In the genomic region with DNA sequence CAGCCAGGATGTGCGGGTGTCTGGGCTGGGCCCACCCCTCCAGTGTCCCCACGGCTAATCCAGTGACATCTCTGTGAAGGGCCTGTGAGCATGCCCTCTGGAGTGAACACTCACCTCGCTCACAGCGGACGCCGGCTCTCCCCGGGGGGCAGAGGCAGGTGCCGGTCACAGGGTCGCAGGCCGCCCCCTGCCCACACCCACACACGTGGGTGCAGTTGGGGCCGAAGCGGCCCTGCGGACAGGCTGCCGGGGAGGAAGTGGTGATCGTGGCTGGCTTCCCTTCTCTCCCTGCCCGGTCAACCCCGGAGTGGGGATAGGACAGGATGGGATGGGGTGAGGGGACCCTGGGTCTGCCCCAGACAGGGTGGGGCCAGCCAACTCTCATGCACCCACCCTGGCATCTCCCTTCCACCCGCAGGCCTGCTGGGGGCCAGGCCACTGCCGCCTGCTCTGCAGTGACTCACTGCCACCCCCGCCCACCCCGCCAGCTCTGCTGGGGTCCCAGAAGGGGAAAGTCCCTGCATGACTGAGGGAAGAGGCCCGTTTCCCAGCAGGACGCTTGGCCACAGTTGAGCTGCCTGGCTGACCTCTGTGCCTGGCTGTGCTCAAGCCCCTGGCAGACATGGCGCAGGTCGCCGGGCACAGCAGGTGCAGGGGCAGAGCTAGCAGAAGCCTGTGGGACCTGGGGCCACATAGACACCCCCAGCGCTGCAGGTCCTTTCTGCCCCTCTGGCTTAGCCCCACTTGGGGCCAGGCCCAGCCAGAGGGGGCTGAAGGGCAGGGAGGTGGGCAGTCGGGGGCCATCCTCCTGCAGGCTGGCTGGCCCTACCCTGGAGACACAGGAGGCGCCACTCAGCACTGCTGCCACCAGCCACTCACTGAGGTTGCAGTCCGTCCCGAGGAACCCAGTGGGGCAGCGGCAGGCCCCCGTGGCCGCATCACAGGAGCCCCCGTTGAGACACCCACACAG, we compare ENCODE assay signal across 32 cellular contexts. TPM values are rescaled to one million over a fixed set of nuclear protein-coding genes. Genes with fewer than 3 reads are reported as not detected.
DNase-seq lines count a peak whose midpoint lies in the region; ATAC-seq and TF ChIP-seq lines count a peak whose summit lies in the region.
"Had no signal": no experiment of that assay in that cellular context is flagged by ENCODE, and none has a peak within 500 bp of the region (broad histone marks: within the 10 kb centered on the region; RNA-seq: fewer than 3 reads in every experiment).

No MANE protein-coding gene starts in this region.

- intact Hi-C loops in sciatic nerve (cut with DNase I): loop anchor here (10.0 kb wide), 1 partner anchor 69 kb away; no protein-coding TSS in a partner anchor

- POLR2A ChIA-PET in RWPE1 (lab: Yijun Ruan, JAX; ENCODE audit: low non-redundant PET): no interaction called here

- H3K27ac Mint-ChIP-seq in activated T-cell treated with anti-CD3 and anti-CD28 coated beads, Interleukin-2, amount 50 U/mL, for 24 hours: peak overlapping the region; percentile 11
- no peak overlapping the region for H3K27ac Mint-ChIP-seq in stimulated activated naive CD8-positive, alpha-beta T cell treated with anti-CD3 and anti-CD28 coated beads, Interleukin-15, amount 100 ng/mL, for 72 hours
- H3K27ac Mint-ChIP-seq: activated CD8-positive, alpha-beta T cell treated with anti-CD3 and anti-CD28 coated beads for 36 hours; activated naive CD8-positive, alpha-beta T cell; CD8-positive, alpha-beta memory T cell; dendritic cell treated with granulocyte-macrophage colony-stimulating factor and Interleukin-4, amounts not matched to agents 40 ng/mL and 50 ng/mL, for 4 days; stimulated activated naive CD8-positive, alpha-beta T cell treated with anti-CD3 and anti-CD28 coated beads, Interleukin-15, Interleukin-2, amounts not matched to agents 100 ng/mL and 50 ng/mL, for 24 hours had no signal

- no peak for DNase-seq in activated T-cell treated with anti-CD3 and anti-CD28 coated beads, Interleukin-2, amount 50 U/mL, for 24 hours
- no peak for DNase-seq in activated T-cell treated with anti-CD3 and anti-CD28 coated beads, Interleukin-2, amount 50 U/mL, for 1 hour
- DNase-seq in RWPE1 (ENCODE audit: low spot score): no peak
- peak; percentile 22 for DNase-seq in iris pigment epithelial cell (ENCODE audit: low read depth)
- DNase-seq in stimulated activated naive CD8-positive, alpha-beta T cell treated with anti-CD3 and anti-CD28 coated beads, Interleukin-15, amount 100 ng/mL, for 72 hours: no peak
- DNase-seq in DMS 273 treated with DMSO at 0.1 percent for 48 hours (lab: John Stamatoyannopoulos, UW): no peak
- DNase-seq in sciatic nerve (ENCODE audit: low spot score): no peak
- DNase-seq in activated CD4-positive, alpha-beta T cell treated with anti-CD3 and anti-CD28 coated beads, Interleukin-2, amount 50 U/mL, for 48 hours: no peak
- DNase-seq: 8988T; activated CD4-positive, CD25-positive, alpha-beta regulatory T cell treated with anti-CD3 and anti-CD28 coated beads, Interleukin-2, amount 50 U/mL, for 72 hours; activated CD8-positive, alpha-beta T cell treated with anti-CD3 and anti-CD28 coated beads for 36 hours; activated effector memory CD4-positive, alpha-beta T cell treated with Interleukin-2 at 50 U/mL for 16 hours; aorta; CD8-positive, alpha-beta memory T cell; central memory CD4-positive, alpha-beta T cell; DMS53; gastrocnemius medialis; hippocampal formation; Kasumi-1; left ventricle myocardium inferior; NCI-H1694; NCI-H2171; NCI-H524; uterus had no signal

- H3K27ac ChIP-seq in RWPE1: peak overlapping the region; percentile 68; the same call in 1 of the 2 replicates
- H3K27ac ChIP-seq: gastrocnemius medialis, HL-60, left ventricle myocardium inferior, neutrophil, prostate gland, uterus had no signal

- H3K36me3 Mint-ChIP-seq in activated T-cell treated with anti-CD3 and anti-CD28 coated beads, Interleukin-2, amount 50 U/mL, for 24 hours (ENCODE audit: low read depth): no peaks in the 10 kb centered on the region
- H3K36me3 Mint-ChIP-seq: activated naive CD8-positive, alpha-beta T cell had no signal

- H3K4me1 Mint-ChIP-seq in activated T-cell treated with anti-CD3 and anti-CD28 coated beads, Interleukin-2, amount 50 U/mL, for 24 hours (ENCODE audit: low read depth): peaks cover 4% of the 10 kb centered on the region
- H3K4me1 Mint-ChIP-seq in stimulated activated naive CD8-positive, alpha-beta T cell treated with anti-CD3 and anti-CD28 coated beads, Interleukin-15, amount 100 ng/mL, for 72 hours: peaks cover 6% of the 10 kb centered on the region

- no peaks in the 10 kb centered on the region for H3K9me3 Mint-ChIP-seq in activated T-cell treated with anti-CD3 and anti-CD28 coated beads, Interleukin-2, amount 50 U/mL, for 24 hours
- H3K9me3 Mint-ChIP-seq in stimulated activated naive CD8-positive, alpha-beta T cell treated with anti-CD3 and anti-CD28 coated beads, Interleukin-15, amount 100 ng/mL, for 72 hours: no peaks in the 10 kb centered on the region
- H3K9me3 Mint-ChIP-seq: activated CD8-positive, alpha-beta T cell treated with anti-CD3 and anti-CD28 coated beads for 36 hours; CD8-positive, alpha-beta memory T cell; dendritic cell treated with granulocyte-macrophage colony-stimulating factor and Interleukin-4, amounts not matched to agents 40 ng/mL and 50 ng/mL, for 4 days; stimulated activated naive CD8-positive, alpha-beta T cell treated with anti-CD3 and anti-CD28 coated beads, Interleukin-15, Interleukin-2, amounts not matched to agents 100 ng/mL and 50 ng/mL, for 24 hours had no signal

- CTCF ChIA-PET in RWPE1 (lab: Yijun Ruan, JAX): interaction anchor here (0.5 to 1.0 kb wide), 3 partner anchors 22 to 43 kb away, joined by 3 to 4 read pairs (median 3); no protein-coding TSS in a partner anchor

- H3K4me3 Mint-ChIP-seq in activated T-cell treated with anti-CD3 and anti-CD28 coated beads, Interleukin-2, amount 50 U/mL, for 24 hours: no peak overlapping the region
- H3K4me3 Mint-ChIP-seq in stimulated activated naive CD8-positive, alpha-beta T cell treated with anti-CD3 and anti-CD28 coated beads, Interleukin-15, amount 100 ng/mL, for 72 hours: no peak overlapping the region
- H3K4me3 Mint-ChIP-seq: activated CD8-positive, alpha-beta T cell treated with anti-CD3 and anti-CD28 coated beads for 36 hours; activated naive CD8-positive, alpha-beta T cell; dendritic cell treated with granulocyte-macrophage colony-stimulating factor and Interleukin-4, amounts not matched to agents 40 ng/mL and 50 ng/mL, for 4 days; stimulated activated naive CD8-positive, alpha-beta T cell treated with anti-CD3 and anti-CD28 coated beads, Interleukin-15, Interleukin-2, amounts not matched to agents 100 ng/mL and 50 ng/mL, for 24 hours had no signal

- no peaks in the 10 kb centered on the region for H3K27me3 Mint-ChIP-seq in activated T-cell treated with anti-CD3 and anti-CD28 coated beads, Interleukin-2, amount 50 U/mL, for 24 hours
- H3K27me3 Mint-ChIP-seq in stimulated activated naive CD8-positive, alpha-beta T cell treated with anti-CD3 and anti-CD28 coated beads, Interleukin-15, amount 100 ng/mL, for 72 hours: no peaks in the 10 kb centered on the region
- H3K27me3 Mint-ChIP-seq: activated CD8-positive, alpha-beta T cell treated with anti-CD3 and anti-CD28 coated beads for 36 hours; activated naive CD8-positive, alpha-beta T cell; CD8-positive, alpha-beta memory T cell; dendritic cell treated with granulocyte-macrophage colony-stimulating factor and Interleukin-4, amounts not matched to agents 40 ng/mL and 50 ng/mL, for 4 days; stimulated activated naive CD8-positive, alpha-beta T cell treated with anti-CD3 and anti-CD28 coated beads, Interleukin-15, Interleukin-2, amounts not matched to agents 100 ng/mL and 50 ng/mL, for 24 hours had no signal

- no peak for ATAC-seq in stimulated activated naive CD8-positive, alpha-beta T cell treated with anti-CD3 and anti-CD28 coated beads, Interleukin-15, amount 100 ng/mL, for 72 hours
- no peak for ATAC-seq in sciatic nerve
- ATAC-seq: activated CD8-positive, alpha-beta T cell treated with anti-CD3 and anti-CD28 coated beads for 36 hours; gastrocnemius medialis had no signal

- no peak for TF ChIP-seq CTCF in RWPE1 (conservative IDR thresholded peaks at IDR 0.05; ENCODE audit: low read depth)

RNA-seq across cellular contexts. Expression of a gene that starts 41.6 kb away (rescaled TPM):
- total RNA-seq in sciatic nerve: 20.6 TPM
- total RNA-seq: activated CD8-positive, alpha-beta T cell treated with anti-CD3 and anti-CD28 coated beads for 36 hours; CD8-positive, alpha-beta memory T cell; myocyte; T-helper 1 cell treated with Interleukin-12 subunit alpha and Interleukin-12 subunit beta and Interleukin-4 antibody, amounts not matched to agents 30 ng/mL and 1 ng/mL, for 36 hours had no signal
